Comparison of ENCODE assay signal across 8 cellular contexts in the genomic region with DNA sequence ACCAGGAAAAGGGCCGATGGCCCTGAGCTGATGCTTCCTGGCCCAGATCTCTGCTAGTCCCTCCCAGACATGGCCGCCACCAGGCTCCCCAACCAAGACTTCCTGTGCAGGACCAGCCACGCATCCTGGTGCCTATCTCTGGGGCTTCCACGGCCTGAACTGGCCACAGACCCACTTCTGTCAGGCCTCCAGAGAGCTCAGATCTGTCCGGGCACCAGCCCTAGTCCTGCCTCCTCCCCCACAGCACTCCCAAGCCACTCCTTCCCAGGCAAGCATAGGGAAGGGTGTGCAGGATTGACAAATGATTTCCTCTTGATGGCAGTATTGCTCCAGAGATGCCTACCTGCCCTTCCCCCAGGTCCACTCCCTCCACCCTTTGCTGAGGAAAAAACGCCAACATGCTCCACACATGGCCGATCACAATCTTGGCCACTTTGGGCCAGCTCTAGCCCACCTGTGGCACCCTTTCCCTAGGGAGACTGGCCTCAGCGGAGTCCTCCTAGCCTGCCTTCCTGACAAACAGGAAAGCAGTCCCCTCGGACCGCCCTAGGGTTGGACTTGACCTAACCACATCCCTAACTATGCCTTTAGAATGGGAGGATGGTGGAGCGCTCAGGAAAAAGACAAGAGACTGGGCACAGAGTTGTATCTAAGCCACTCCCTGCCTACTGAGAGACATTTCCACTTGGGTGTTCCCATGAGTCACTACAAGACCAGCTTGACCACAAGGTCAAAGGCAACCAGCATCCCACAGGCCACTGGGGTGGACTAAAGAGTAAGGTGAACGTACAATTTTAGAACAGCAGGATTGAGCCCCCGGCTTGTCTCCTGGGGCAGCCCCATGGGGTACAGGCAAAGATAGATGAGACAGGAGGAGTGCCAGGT.
A peak's percentile ranks its signal among the peaks of the same experiment; 100 is the strongest.
DNase-seq lines count a peak whose midpoint lies in the region; ATAC-seq and TF ChIP-seq lines count a peak whose summit lies in the region.

No MANE protein-coding gene starts in this region.

- no peaks in the 10 kb centered on the region for H3K27me3 ChIP-seq in cardiac muscle cell
- no peaks in the 10 kb centered on the region for H3K27me3 ChIP-seq in mucosa of rectum (ENCODE audit: control insufficient read depth in 2 of 2, insufficient read depth in 2 of 2, low read length in 2 of 2)

- H3K27ac ChIP-seq in cardiac muscle cell (no peak overlapping the region), mucosa of rectum (ENCODE audit: low read depth in 2 of 2, low read length in 2 of 2) (peak overlapping the region; percentile 65 to 70)

- TF ChIP-seq CTCF in cardiac muscle cell (IDR thresholded peaks at IDR 0.05; ENCODE audit: low read depth, low read length) = no peak

- H3K9me3 ChIP-seq in cardiac muscle cell (ENCODE audit: low read depth) (no peaks in the 10 kb centered on the region), mucosa of rectum (ENCODE audit: control insufficient read depth in 2 of 2, low read length in 2 of 2) (peaks cover 0 to 8% of the 10 kb centered on the region in 2 donors)

- H3K36me3 ChIP-seq in cardiac muscle cell (no peaks in the 10 kb centered on the region), mucosa of rectum (ENCODE audit: control insufficient read depth in 2 of 2, insufficient read depth in 2 of 2, low read length in 2 of 2) (peaks cover 0 to 3% of the 10 kb centered on the region in 2 donors)

- intact Hi-C loops in Right ventricle myocardium inferior (cut with DNase I) = no loop called here

- no peaks in the 10 kb centered on the region for H3K4me1 ChIP-seq in cardiac muscle cell (ENCODE audit: low read depth)
- peaks cover 14 to 21% of the 10 kb centered on the region in 2 donors for H3K4me1 ChIP-seq in mucosa of rectum (ENCODE audit: control insufficient read depth in 2 of 2, insufficient read depth in 2 of 2, low read length in 2 of 2)

- H3K4me3 ChIP-seq in cardiac muscle cell = no peak overlapping the region
- H3K4me3 ChIP-seq in mucosa of rectum (ENCODE audit: low read length in 2 of 2) = peak overlapping the region; percentile 52 to 65

- peak overlapping the region in 1 of 2 donors; percentile 39 for H3K9ac ChIP-seq in mucosa of rectum (ENCODE audit: low read depth in 1 of 2, low read length in 2 of 2)

- no peak for ATAC-seq in Right ventricle myocardium inferior
- ATAC-seq in HG03060 (IDR thresholded peaks at IDR 0.05; ENCODE audit: low read depth, unreplicated experiment) = peak; percentile 68
- no peak for ATAC-seq in GM19452 (IDR thresholded peaks at IDR 0.05; ENCODE audit: unreplicated experiment)

- peak; percentile 15 to 45 for DNase-seq in cardiac muscle cell (ENCODE audit: low read depth in 1 of 2, low spot score in 1 of 2)
- no peak for DNase-seq in Right ventricle myocardium inferior (ENCODE audit: missing footprints)
- peak; percentile 96 for DNase-seq in NCI-H2227 treated with DMSO at 0.1 percent for 48 hours (lab: John Stamatoyannopoulos, UW)
- peak; percentile 50 to 68 for DNase-seq in cerebellar nuclear complex (lab: John Stamatoyannopoulos, UW)
- DNase-seq in SKM-1 treated with dmso at 0.1 percent for 144 hours (lab: John Stamatoyannopoulos, UW; ENCODE audit: unreplicated experiment) = no peak

Comparison
In these comparisons a context has a peak if more than half of its experiments do, and no peak if none do; other contexts are left out.
1. DNase-seq: peak in cardiac muscle cell (2 of 2), NCI-H2227 treated with DMSO at 0.1 percent for 48 hours (single experiment) and cerebellar nuclear complex (2 of 2); none in Right ventricle myocardium inferior (single experiment) and SKM-1 treated with dmso at 0.1 percent for 144 hours (single experiment).